Comparison of ENCODE assay signal across 9 cellular contexts in the genomic region with DNA sequence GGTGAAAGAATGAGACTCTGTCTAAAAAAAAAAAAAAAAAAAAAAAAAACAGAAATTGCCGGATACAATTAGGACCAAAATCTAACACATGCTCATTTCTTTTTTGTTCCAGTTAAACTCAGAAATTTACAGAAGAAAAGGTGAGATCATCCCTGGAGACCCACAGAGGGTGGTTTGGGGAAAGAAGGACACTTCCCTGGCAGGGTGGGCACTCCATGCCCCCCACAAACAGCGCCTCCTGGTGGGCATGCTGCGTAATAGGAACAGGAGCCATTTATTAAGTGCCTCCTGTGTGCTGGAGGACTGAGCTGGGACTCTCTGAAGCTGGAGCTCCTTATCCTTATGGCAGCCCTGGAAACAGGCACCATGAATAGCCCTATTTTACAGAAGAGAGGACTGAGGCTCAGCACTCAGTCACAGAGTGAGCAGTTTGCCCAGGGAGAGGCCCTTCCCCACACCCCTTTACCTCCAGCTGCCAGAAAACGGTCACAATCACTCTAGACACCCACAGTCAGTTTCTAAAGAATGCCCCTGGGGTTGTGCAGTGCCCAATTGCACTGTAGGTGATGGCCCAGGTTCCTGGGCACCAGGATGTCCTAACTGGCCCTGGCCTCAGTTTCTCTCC. TPM values are rescaled to one million over a fixed set of nuclear protein-coding genes. Genes with fewer than 3 reads are reported as not detected.
DNase-seq lines count a peak whose midpoint lies in the region; ATAC-seq and TF ChIP-seq lines count a peak whose summit lies in the region.
"Had no signal": no experiment of that assay in that cellular context is flagged by ENCODE, and none has a peak within 500 bp of the region (broad histone marks: within the 10 kb centered on the region; RNA-seq: fewer than 3 reads in every experiment).

No MANE protein-coding gene starts in this region.

- peak; percentile 29 to 31 for DNase-seq in activated CD4-positive, alpha-beta T cell treated with anti-CD3 and anti-CD28 coated beads, Interleukin-2, amount 50 U/mL, for 48 hours
- DNase-seq in activated CD4-positive, alpha-beta T cell treated with anti-CD3 and anti-CD28 coated beads for 4 hours: no peak
- DNase-seq in RPMI7951 (ENCODE audit: low read depth): peak; percentile 34
- peak; percentile 69 for DNase-seq in endodermal cell
- peak; percentile 26 for DNase-seq in stimulated activated CD8-positive, alpha-beta memory T cell treated with anti-CD3 and anti-CD28 coated beads, Interleukin-4, amount 100 ng/mL, for 24 hours (ENCODE audit: low read depth)
- DNase-seq in caudate nucleus (lab: John Stamatoyannopoulos, UW): no peak

- no peaks in the 10 kb centered on the region for H3K36me3 Mint-ChIP-seq in endodermal cell (ENCODE audit: low read depth)

- ATAC-seq in GM21367 (IDR thresholded peaks at IDR 0.05; ENCODE audit: unreplicated experiment) (no peak), GM19463 (IDR thresholded peaks at IDR 0.05; ENCODE audit: unreplicated experiment) (no peak)

- peak overlapping the region; percentile 82 for H3K27ac Mint-ChIP-seq in endodermal cell

- TF ChIP-seq CTCF in endodermal cell (conservative IDR thresholded peaks at IDR 0.05): peak; percentile 96

- no peak overlapping the region for H3K4me3 Mint-ChIP-seq in endodermal cell

- H3K27ac ChIP-seq in endodermal cell (ENCODE audit: low read depth, low read length) (no peak overlapping the region), caudate nucleus (ENCODE audit: low read depth, low read length) (no peak overlapping the region)

- H3K9me3 ChIP-seq in endodermal cell (ENCODE audit: control insufficient read depth, low read length): no peaks in the 10 kb centered on the region

- H3K9me3 Mint-ChIP-seq in endodermal cell: no peaks in the 10 kb centered on the region

- no peaks in the 10 kb centered on the region for H3K27me3 ChIP-seq in endodermal cell (ENCODE audit: control insufficient read depth, insufficient read depth, low read length, poor library complexity, severe bottlenecking)

- H3K27me3 Mint-ChIP-seq in endodermal cell (ENCODE audit: insufficient read depth): no peaks in the 10 kb centered on the region

- H3K9ac ChIP-seq in endodermal cell (ENCODE audit: extremely low read depth, low read length, poor library complexity, severe bottlenecking): no peak overlapping the region

- no peaks in the 10 kb centered on the region for H3K4me1 ChIP-seq in endodermal cell (ENCODE audit: control insufficient read depth, insufficient read depth, low read length)

- H3K4me3 ChIP-seq in endodermal cell (ENCODE audit: low read length): no peak overlapping the region

- WGBS in endodermal cell (ENCODE audit: insufficient coverage in 1 of 2, insufficient read length in 1 of 2), 2 experiments: 0 to 36% methylated on average over 1 to 3 of the region's 4 CpGs

- peaks cover 7% of the 10 kb centered on the region for H3K4me1 Mint-ChIP-seq in endodermal cell

- H3K36me3 ChIP-seq in endodermal cell (ENCODE audit: control insufficient read depth, insufficient read depth, low read length): no peaks in the 10 kb centered on the region

RNA-seq across cellular contexts. Expression of a gene that starts 10.1 kb away (rescaled TPM):
- total RNA-seq in RPMI7951 (2014; rRNA removed; shearing (Covaris generic)): 0.36 TPM in 1 of 2 replicates, not detected in the other
- under 1 TPM in 1 of 2 donors, not detected in 1; 0.24 TPM for total RNA-seq in endodermal cell
- polyA plus RNA-seq in endodermal cell (2013, experiment 1 of 2): not detected
- polyA plus RNA-seq in endodermal cell (2013, experiment 2 of 2): not detected
- total RNA-seq: pulmonary artery endothelial cell had no signal

RNA-seq across cellular contexts. Expression of a gene that starts 13.0 kb away (rescaled TPM):
- 22.2 and 23.9 TPM in 2 replicates for total RNA-seq in RPMI7951 (2014; rRNA removed; shearing (Covaris generic))
- total RNA-seq in endodermal cell: 10 to 100 TPM; 80.6 to 86.6 TPM
- polyA plus RNA-seq in endodermal cell (2013, experiment 1 of 2): 115 TPM
- 105 TPM for polyA plus RNA-seq in endodermal cell (2013, experiment 2 of 2)

RNA-seq across cellular contexts. Expression of a gene that starts 22.3 kb away (rescaled TPM):
- total RNA-seq in RPMI7951 (2014; rRNA removed; shearing (Covaris generic)): 39.8 and 77.3 TPM in 2 replicates
- total RNA-seq in endodermal cell: 10 to 100 TPM; 19.7 to 34.5 TPM
- polyA plus RNA-seq in endodermal cell (2013, experiment 1 of 2): 33.2 TPM
- polyA plus RNA-seq in endodermal cell (2013, experiment 2 of 2): 32.3 TPM

Comparison
In these comparisons a context has a peak if more than half of its experiments do, and no peak if none do; other contexts are left out.
1. DNase-seq: peak in activated CD4-positive, alpha-beta T cell treated with anti-CD3 and anti-CD28 coated beads, Interleukin-2, amount 50 U/mL, for 48 hours (2 of 2), RPMI7951 (single experiment), endodermal cell (single experiment) and stimulated activated CD8-positive, alpha-beta memory T cell treated with anti-CD3 and anti-CD28 coated beads, Interleukin-4, amount 100 ng/mL, for 24 hours (single experiment); none in activated CD4-positive, alpha-beta T cell treated with anti-CD3 and anti-CD28 coated beads for 4 hours (0 of 2) and caudate nucleus (0 of 61).